ENCODE assay signal across 15 cellular contexts in genomic region chr2:112795720-112796119, GRCh38. TPM values are rescaled to one million over a fixed set of nuclear protein-coding genes. Genes with fewer than 3 reads are reported as not detected.
DNase-seq lines count a peak whose midpoint lies in the region; ATAC-seq and TF ChIP-seq lines count a peak whose summit lies in the region.
"Had no signal": no experiment of that assay in that cellular context is flagged by ENCODE, and none has a peak within 500 bp of the region (broad histone marks: within the 10 kb centered on the region; RNA-seq: fewer than 3 reads in every experiment).

No MANE protein-coding gene starts in this region.

- DNase-seq in Caco-2: peak; percentile 35 to 61
- peak; percentile 25 for DNase-seq in KG1 (lab: John Stamatoyannopoulos, UW)
- peak; percentile 35 for DNase-seq in SKM-1 (lab: John Stamatoyannopoulos, UW; ENCODE audit: unreplicated experiment)
- peak; percentile 75 for DNase-seq in left kidney (ENCODE audit: low read depth, low spot score)
- DNase-seq in H9: no peak
- no peak for DNase-seq in activated T-cell treated with anti-CD3 and anti-CD28 coated beads for 4 hours
- DNase-seq in NK-92 treated with Interleukin-12 subunit alpha and Interleukin-12 subunit beta, amount 100 ng/mL, for 24 hours (lab: John Stamatoyannopoulos, UW): no peak
- DNase-seq: MM.1S, NCI-H82, posterior cingulate gyrus, T-cell had no signal

- H3K27ac Mint-ChIP-seq in Caco-2 (ENCODE audit: unreplicated experiment): peak overlapping the region; percentile 10
- H3K27ac Mint-ChIP-seq in H9: no peak overlapping the region
- H3K27ac Mint-ChIP-seq: activated naive CD4-positive, alpha-beta T cell treated with anti-CD3 and anti-CD28 coated beads, Interleukin-2, amount 50 U/mL, for 24 hours; T-cell had no signal

- TF ChIP-seq CTCF in Caco-2 (IDR thresholded peaks at IDR 0.05; ENCODE audit: insufficient read depth in 1 of 2, low read depth in 1 of 2, low read length in 1 of 2, severe bottlenecking in 1 of 2, unreplicated experiment in 1 of 2) (no peak), H9 (conservative IDR thresholded peaks at IDR 0.05) (no peak)

- H3K79me1 ChIP-seq in H9 (ENCODE audit: insufficient read depth, low read depth, low read length, poor library complexity, severe bottlenecking): no peaks in the 10 kb centered on the region

- H3K36me3 ChIP-seq in Caco-2 (ENCODE audit: control insufficient read depth, insufficient read depth, low read length): no peaks in the 10 kb centered on the region

- no peak overlapping the region for H3K23ac ChIP-seq in H9 (ENCODE audit: insufficient read length, low read depth, low read length)

- H3K27me3 Mint-ChIP-seq in Caco-2 (ENCODE audit: insufficient read depth, unreplicated experiment) (no peaks in the 10 kb centered on the region), H9 (ENCODE audit: low read depth) (no peaks in the 10 kb centered on the region)
- H3K27me3 Mint-ChIP-seq: central memory CD8-positive, alpha-beta T cell; T-cell had no signal

- H2BK5ac ChIP-seq in H9 (ENCODE audit: insufficient read length, low read length): no peak overlapping the region

- ATAC-seq in GM19023 (IDR thresholded peaks at IDR 0.05; ENCODE audit: unreplicated experiment): no peak
- ATAC-seq: T-cell had no signal

- H2AK5ac ChIP-seq in H9 (ENCODE audit: insufficient read length, low read length): no peak overlapping the region

- H3K9ac ChIP-seq in H9 (ENCODE audit: extremely low read depth, insufficient read length, low read length): no peak overlapping the region

- CTCF ChIA-PET in Caco-2 (lab: Charles Lee): no interaction called here

- H3K14ac ChIP-seq in H9 (ENCODE audit: insufficient read depth, low read length): no peak overlapping the region

- no peaks in the 10 kb centered on the region for H4K20me1 ChIP-seq in H9 (ENCODE audit: control insufficient read depth, insufficient read depth, insufficient read length)

- H2BK120ac ChIP-seq in H9 (ENCODE audit: low read depth, low read length, poor library complexity, severe bottlenecking): no peak overlapping the region

- H3K79me2 ChIP-seq in H9 (ENCODE audit: insufficient read depth, low read length): no peaks in the 10 kb centered on the region

- H2BK12ac ChIP-seq in H9 (ENCODE audit: insufficient read length, low read depth, low read length): no peak overlapping the region

- no peak overlapping the region for H3K27ac ChIP-seq in H9 (ENCODE audit: insufficient read length, low read depth, low read length)

- H2AFZ ChIP-seq in H9 (ENCODE audit: low read length): no peak overlapping the region

- intact Hi-C loops in Caco-2 (cut with micrococcal nuclease; ENCODE audit: unreplicated experiment): no loop called here

- H3K4ac ChIP-seq in H9 (ENCODE audit: low read depth, low read length): no peak overlapping the region

- H2BK15ac ChIP-seq in H9 (ENCODE audit: low read depth, low read length): no peak overlapping the region

- H3K4me1 Mint-ChIP-seq in Caco-2 (ENCODE audit: low read depth, unreplicated experiment): peaks cover 23% of the 10 kb centered on the region
- peaks cover 25 to 50% of the 10 kb centered on the region in 2 experiments for H3K4me1 Mint-ChIP-seq in H9

- H3T11ph ChIP-seq in H9 (ENCODE audit: low read length): no peak overlapping the region

- no peaks in the 10 kb centered on the region for H3K9me3 ChIP-seq in Caco-2
- H3K9me3 ChIP-seq in H9 (ENCODE audit: control insufficient read depth, low read depth, low read length): no peaks in the 10 kb centered on the region

- H3K4me3 Mint-ChIP-seq in Caco-2 (ENCODE audit: unreplicated experiment) (no peak overlapping the region), H9 (no peak overlapping the region)
- H3K4me3 Mint-ChIP-seq: activated naive CD4-positive, alpha-beta T cell treated with anti-CD3 and anti-CD28 coated beads, Interleukin-2, amount 50 U/mL, for 24 hours; central memory CD8-positive, alpha-beta T cell; T-cell had no signal

- no peak overlapping the region for H3K56ac ChIP-seq in H9 (ENCODE audit: insufficient read length, low read depth, low read length)

- no peak overlapping the region for H3K18ac ChIP-seq in H9 (ENCODE audit: insufficient read length, low read depth, low read length)

- no peak overlapping the region for H2BK20ac ChIP-seq in H9 (ENCODE audit: low read depth, low read length, poor library complexity, severe bottlenecking)

- no peak overlapping the region for H3K4me3 ChIP-seq in Caco-2 (ENCODE audit: low read depth, low read length)

- POLR2A ChIA-PET in Caco-2 (lab: Charles Lee): no interaction called here

- no peaks in the 10 kb centered on the region for H3K36me3 Mint-ChIP-seq in Caco-2 (ENCODE audit: insufficient read depth, unreplicated experiment)
- peaks cover 0 to 6% (median 0%) of the 10 kb centered on the region in 3 experiments; a peak in 1 of 7 replicates for H3K36me3 Mint-ChIP-seq in H9 (ENCODE audit: insufficient read depth in 1 of 3, low read depth in 3 of 3)
- H3K36me3 Mint-ChIP-seq: activated naive CD4-positive, alpha-beta T cell treated with anti-CD3 and anti-CD28 coated beads, Interleukin-2, amount 50 U/mL, for 24 hours; T-cell had no signal

- H4K91ac ChIP-seq in H9 (ENCODE audit: insufficient read length, low read depth, low read length): no peak overlapping the region

- peaks cover 17% of the 10 kb centered on the region for H3K9me3 Mint-ChIP-seq in Caco-2 (ENCODE audit: unreplicated experiment)
- peaks cover 6 to 16% of the 10 kb centered on the region in 2 experiments; a peak in 4 of 5 replicates for H3K9me3 Mint-ChIP-seq in H9
- H3K9me3 Mint-ChIP-seq: activated naive CD4-positive, alpha-beta T cell treated with anti-CD3 and anti-CD28 coated beads, Interleukin-2, amount 50 U/mL, for 24 hours; central memory CD8-positive, alpha-beta T cell; T-cell had no signal

- no CpG with 5 or more reads among the region's 2 CpGs for WGBS in H9 (ENCODE audit: extremely low coverage, insufficient read length, low lambda C conversion rate)

- H4K8ac ChIP-seq in H9 (replicated peaks; ENCODE audit: insufficient read length, low read depth, low read length): no peak overlapping the region

- peaks cover 21% of the 10 kb centered on the region for H3K4me1 ChIP-seq in Caco-2
- no peaks in the 10 kb centered on the region for H3K4me1 ChIP-seq in H9 (ENCODE audit: insufficient read depth, low read length)

- H4K5ac ChIP-seq in H9 (ENCODE audit: insufficient read length, low read depth, low read length): no peak overlapping the region

- no peak overlapping the region for H3K4me2 ChIP-seq in H9 (ENCODE audit: insufficient read depth, insufficient read length, low read length)

- no peaks in the 10 kb centered on the region for H3K27me3 ChIP-seq in Caco-2 (replicated peaks; ENCODE audit: control insufficient read depth, insufficient read depth, low read length)
- H3K27me3 ChIP-seq in H9 (ENCODE audit: insufficient read depth, low read length): no peaks in the 10 kb centered on the region

- no TSS peak for BruUV-seq in Caco-2 (replicated peaks; lab: Mats Ljungman, UMichigan)

- no peaks in the 10 kb centered on the region for H3K23me2 ChIP-seq in H9 (ENCODE audit: insufficient read length, low read depth, low read length, poor library complexity, severe bottlenecking)

RNA-seq across cellular contexts. Expression of gene IL1A, which starts 11.4 kb away (rescaled TPM):
- not detected in 2 replicates for total RNA-seq in Caco-2 (2022)
- total RNA-seq in H9 (2021): 0.35 and 0.39 TPM in 2 replicates

RNA-seq across cellular contexts. Expression of gene CKAP2L, which starts 31.3 kb away (rescaled TPM):
- total RNA-seq in Caco-2 (2022) (20.7 and 23.6 TPM in 2 replicates), H9 (2021) (18.8 and 23.3 TPM in 2 replicates)

RNA-seq across cellular contexts. Expression of gene IL1B, which starts 40.9 kb away (rescaled TPM):
- total RNA-seq in Caco-2 (2022) (0.18 TPM in 1 of 2 replicates, not detected in the other), H9 (2021) (not detected in 2 replicates)
- total RNA-seq: epithelial cell of proximal tubule had no signal

Comparison
In these comparisons a context has a peak if more than half of its experiments do, and no peak if none do; other contexts are left out.
1. DNase-seq: peak in Caco-2 (2 of 2), KG1 (single experiment), SKM-1 (single experiment) and left kidney (single experiment); none in H9 (single experiment), activated T-cell treated with anti-CD3 and anti-CD28 coated beads for 4 hours (single experiment) and NK-92 treated with Interleukin-12 subunit alpha and Interleukin-12 subunit beta, amount 100 ng/mL, for 24 hours (single experiment).